ENCODE assay signal across 9 cellular contexts in genomic region chr4:137861682-137862081, GRCh38.
DNase-seq lines count a peak whose midpoint lies in the region; ATAC-seq and TF ChIP-seq lines count a peak whose summit lies in the region.
"Had no signal": no experiment of that assay in that cellular context is flagged by ENCODE, and none has a peak within 500 bp of the region (broad histone marks: within the 10 kb centered on the region; RNA-seq: fewer than 3 reads in every experiment).

No MANE protein-coding gene starts in this region.

- H3K79me2 ChIP-seq in SK-N-SH (ENCODE audit: insufficient read depth): no peaks in the 10 kb centered on the region
- H3K79me2 ChIP-seq in fibroblast of lung (ENCODE audit: control insufficient read depth, insufficient read depth, low read length): no peaks in the 10 kb centered on the region

- no peaks in the 10 kb centered on the region for H3K36me3 ChIP-seq in SK-N-SH (replicated peaks in 1 of 2; ENCODE audit: control insufficient read depth in 1 of 2, insufficient read depth in 2 of 2, low read length in 1 of 2)
- no peaks in the 10 kb centered on the region for H3K36me3 ChIP-seq in fibroblast of lung (ENCODE audit: control insufficient read depth, insufficient read depth, low read length)

- H3K27ac ChIP-seq in SK-N-SH (ENCODE audit: low read depth in 2 of 2, low read length in 1 of 2) (no peak overlapping the region), fibroblast of lung (ENCODE audit: insufficient read depth, low read length) (no peak overlapping the region)
- H3K27ac ChIP-seq: epithelial cell of prostate had no signal

- H3F3A ChIP-seq in SK-N-SH (replicated peaks; ENCODE audit: insufficient read depth): no peaks in the 10 kb centered on the region

- TF ChIP-seq EP300 in SK-N-SH (IDR thresholded peaks at IDR 0.05; ENCODE audit: borderline replicate concordance in 1 of 2, low read depth in 1 of 2, low read length in 1 of 2): no peak

- no peak overlapping the region for H3K4me3 ChIP-seq in SK-N-SH (ENCODE audit: low read depth in 2 of 2, low read length in 1 of 2)
- no peak overlapping the region for H3K4me3 ChIP-seq in fibroblast of lung (replicated peaks in 1 of 4; ENCODE audit: control extremely low read depth in 1 of 4, insufficient read depth in 1 of 4, low read depth in 3 of 4, low read length in 4 of 4)

- TF ChIP-seq CTCF in SK-N-SH (IDR thresholded peaks at IDR 0.05): peak; percentile 59
- TF ChIP-seq CTCF in fibroblast of lung (conservative IDR thresholded peaks at IDR 0.05 in 1 of 2, IDR thresholded peaks at IDR 0.05 in 1 of 2; ENCODE audit: low read depth in 1 of 2, low read length in 2 of 2): peak; percentile 33 to 43

- TF ChIP-seq RAD21 in SK-N-SH (IDR thresholded peaks at IDR 0.05; ENCODE audit: low read length): peak; percentile 74

- peak; percentile 20 for DNase-seq in SK-N-SH
- DNase-seq in OCI-M1 (lab: John Stamatoyannopoulos, UW): peak; percentile 62
- peak in 1 of 2 donors; percentile 60 for DNase-seq in fibroblast of lung (ENCODE audit: low read depth in 2 of 2)
- peak; percentile 35 for DNase-seq in superior temporal gyrus (ENCODE audit: extremely low spot score)
- DNase-seq in activated CD4-positive, alpha-beta T cell treated with anti-CD3 and anti-CD28 coated beads for 1 hour: no peak
- DNase-seq in posterior cingulate gyrus: no peak
- DNase-seq in NOMO-1 treated with dmso at 0.1 percent for 144 hours (lab: John Stamatoyannopoulos, UW; ENCODE audit: unreplicated experiment): no peak

- H3K9me3 ChIP-seq in SK-N-SH (no peaks in the 10 kb centered on the region), fibroblast of lung (ENCODE audit: control insufficient read depth, insufficient read depth, low read depth, low read length) (no peaks in the 10 kb centered on the region)

- H3K9ac ChIP-seq in SK-N-SH: no peak overlapping the region
- H3K9ac ChIP-seq in fibroblast of lung (ENCODE audit: insufficient read depth, low read length): no peak overlapping the region

- H3K4me1 ChIP-seq in SK-N-SH (ENCODE audit: control insufficient read depth in 1 of 2, insufficient read depth in 2 of 2, low read depth in 1 of 2, low read length in 1 of 2) (no peaks in the 10 kb centered on the region; a peak in 1 of 4 replicates), fibroblast of lung (ENCODE audit: control insufficient read depth, extremely low read depth, insufficient read depth, low read length) (no peaks in the 10 kb centered on the region)

- POLR2A ChIA-PET in SK-N-SH (lab: Yijun Ruan, JAX): no interaction called here

- no peak for ATAC-seq in SK-N-SH treated with all-trans-retinoic acid at 6 μM for 48 hours

- H3K27me3 ChIP-seq in SK-N-SH (ENCODE audit: insufficient read depth): no peaks in the 10 kb centered on the region
- H3K27me3 ChIP-seq in fibroblast of lung (ENCODE audit: control insufficient read depth, insufficient read depth, low read length): no peaks in the 10 kb centered on the region

- H3K9me2 ChIP-seq in SK-N-SH: no peaks in the 10 kb centered on the region

- H4K20me1 ChIP-seq in SK-N-SH (ENCODE audit: insufficient read depth) (no peaks in the 10 kb centered on the region), fibroblast of lung (ENCODE audit: control insufficient read depth, extremely low read depth, insufficient read depth, low read length) (no peaks in the 10 kb centered on the region)

- H2AFZ ChIP-seq in SK-N-SH (ENCODE audit: low read depth) (no peak overlapping the region), fibroblast of lung (ENCODE audit: low read length) (no peak overlapping the region)

- H3K4me2 ChIP-seq in SK-N-SH (no peak overlapping the region), fibroblast of lung (ENCODE audit: extremely low read depth, insufficient read depth, low read length) (no peak overlapping the region)

- intact Hi-C loops in posterior cingulate gyrus (cut with DNase I): loop anchor here (2.0 kb wide), 1 partner anchor 737 kb away; no protein-coding TSS in a partner anchor

- CTCF ChIA-PET in SK-N-SH (lab: Yijun Ruan, JAX): interaction anchor here (0.6 to 3.0 kb wide), 4 partner anchors 42 to 757 kb away, joined by 3 to 17 read pairs (median 4); no protein-coding TSS in a partner anchor

TF ChIP-seq in SK-N-SH, 30 proteins besides CTCF, POLR2A, EP300 and RAD21 (continues in another document):
- TF ChIP-seq REST (IDR thresholded peaks at IDR 0.05; ENCODE audit: low read depth, low read length) (no peak), IRF3 (IDR thresholded peaks at IDR 0.05; ENCODE audit: low read depth, low read length) (no peak), FOXM1 (IDR thresholded peaks at IDR 0.05; ENCODE audit: low read depth) (no peak)

TF ChIP-seq in SK-N-SH treated with all-trans-retinoic acid at 6 μM for 48 hours, 23 proteins besides CTCF, POLR2A, EP300 and RAD21:
- TF ChIP-seq ZNF565 (CRISPR knock-in tag; conservative IDR thresholded peaks at IDR 0.05; ENCODE audit: low read depth) (no peak), OSR1 (CRISPR knock-in tag; IDR thresholded peaks at IDR 0.05) (no peak), RARB (CRISPR knock-in tag; IDR thresholded peaks at IDR 0.05) (no peak), POU6F1 (CRISPR knock-in tag; IDR thresholded peaks at IDR 0.05; ENCODE audit: borderline replicate concordance, low read depth) (no peak)

Comparison
In these comparisons a context has a peak if more than half of its experiments do, and no peak if none do; other contexts are left out.
1. DNase-seq: peak in SK-N-SH (single experiment), OCI-M1 (single experiment) and superior temporal gyrus (single experiment); none in activated CD4-positive, alpha-beta T cell treated with anti-CD3 and anti-CD28 coated beads for 1 hour (single experiment), posterior cingulate gyrus (0 of 10) and NOMO-1 treated with dmso at 0.1 percent for 144 hours (single experiment).